In the genomic region with DNA sequence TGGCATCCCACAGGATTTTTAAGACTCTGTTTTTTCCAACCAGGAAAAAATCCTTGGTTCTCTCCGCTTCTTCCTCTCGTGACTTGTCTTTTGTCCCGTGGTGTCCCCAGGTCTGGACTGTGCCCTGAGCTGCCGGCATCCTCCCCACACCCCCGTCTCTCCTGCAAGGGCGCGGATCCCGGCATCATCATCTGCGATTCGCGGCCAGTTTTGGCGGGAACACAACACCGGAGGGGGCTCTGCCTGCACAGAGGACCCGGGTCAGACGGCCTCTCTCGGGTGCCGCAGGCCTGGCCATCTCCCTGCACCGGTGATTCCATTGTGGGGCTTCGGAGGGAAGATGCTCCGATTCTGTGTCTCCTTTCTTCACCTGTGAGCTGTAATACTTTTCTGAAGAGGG, we compare ENCODE assay signal across 1 cellular context.
TF ChIP-seq lines count a peak whose summit lies in the region.

No MANE protein-coding gene starts in this region.

TF ChIP-seq in WTC11, 78 proteins besides CTCF, POLR2A, EP300 and RAD21 (continued from another document):
- TF ChIP-seq, protein P1, sequence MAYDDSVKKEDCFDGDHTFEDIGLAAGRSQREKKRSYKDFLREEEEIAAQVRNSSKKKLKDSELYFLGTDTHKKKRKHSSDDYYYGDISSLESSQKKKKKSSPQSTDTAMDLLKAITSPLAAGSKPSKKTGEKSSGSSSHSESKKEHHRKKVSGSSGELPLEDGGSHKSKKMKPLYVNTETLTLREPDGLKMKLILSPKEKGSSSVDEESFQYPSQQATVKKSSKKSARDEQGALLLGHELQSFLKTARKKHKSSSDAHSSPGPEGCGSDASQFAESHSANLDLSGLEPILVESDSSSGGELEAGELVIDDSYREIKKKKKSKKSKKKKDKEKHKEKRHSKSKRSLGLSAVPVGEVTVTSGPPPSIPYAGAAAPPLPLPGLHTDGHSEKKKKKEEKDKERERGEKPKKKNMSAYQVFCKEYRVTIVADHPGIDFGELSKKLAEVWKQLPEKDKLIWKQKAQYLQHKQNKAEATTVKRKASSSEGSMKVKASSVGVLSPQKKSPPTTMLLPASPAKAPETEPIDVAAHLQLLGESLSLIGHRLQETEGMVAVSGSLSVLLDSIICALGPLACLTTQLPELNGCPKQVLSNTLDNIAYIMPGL (CRISPR knock-in tag; IDR thresholded peaks at IDR 0.05): no peak
- TF ChIP-seq RORB (CRISPR knock-in tag; IDR thresholded peaks at IDR 0.05): no peak
- TF ChIP-seq SOX15 (CRISPR knock-in tag; IDR thresholded peaks at IDR 0.05): no peak
- no peak for TF ChIP-seq JUN (CRISPR knock-in tag; IDR thresholded peaks at IDR 0.05)
- TF ChIP-seq, protein P2, sequence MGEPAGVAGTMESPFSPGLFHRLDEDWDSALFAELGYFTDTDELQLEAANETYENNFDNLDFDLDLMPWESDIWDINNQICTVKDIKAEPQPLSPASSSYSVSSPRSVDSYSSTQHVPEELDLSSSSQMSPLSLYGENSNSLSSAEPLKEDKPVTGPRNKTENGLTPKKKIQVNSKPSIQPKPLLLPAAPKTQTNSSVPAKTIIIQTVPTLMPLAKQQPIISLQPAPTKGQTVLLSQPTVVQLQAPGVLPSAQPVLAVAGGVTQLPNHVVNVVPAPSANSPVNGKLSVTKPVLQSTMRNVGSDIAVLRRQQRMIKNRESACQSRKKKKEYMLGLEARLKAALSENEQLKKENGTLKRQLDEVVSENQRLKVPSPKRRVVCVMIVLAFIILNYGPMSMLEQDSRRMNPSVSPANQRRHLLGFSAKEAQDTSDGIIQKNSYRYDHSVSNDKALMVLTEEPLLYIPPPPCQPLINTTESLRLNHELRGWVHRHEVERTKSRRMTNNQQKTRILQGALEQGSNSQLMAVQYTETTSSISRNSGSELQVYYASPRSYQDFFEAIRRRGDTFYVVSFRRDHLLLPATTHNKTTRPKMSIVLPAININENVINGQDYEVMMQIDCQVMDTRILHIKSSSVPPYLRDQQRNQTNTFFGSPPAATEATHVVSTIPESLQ (CRISPR knock-in tag; IDR thresholded peaks at IDR 0.05): no peak
- TF ChIP-seq, protein P3, sequence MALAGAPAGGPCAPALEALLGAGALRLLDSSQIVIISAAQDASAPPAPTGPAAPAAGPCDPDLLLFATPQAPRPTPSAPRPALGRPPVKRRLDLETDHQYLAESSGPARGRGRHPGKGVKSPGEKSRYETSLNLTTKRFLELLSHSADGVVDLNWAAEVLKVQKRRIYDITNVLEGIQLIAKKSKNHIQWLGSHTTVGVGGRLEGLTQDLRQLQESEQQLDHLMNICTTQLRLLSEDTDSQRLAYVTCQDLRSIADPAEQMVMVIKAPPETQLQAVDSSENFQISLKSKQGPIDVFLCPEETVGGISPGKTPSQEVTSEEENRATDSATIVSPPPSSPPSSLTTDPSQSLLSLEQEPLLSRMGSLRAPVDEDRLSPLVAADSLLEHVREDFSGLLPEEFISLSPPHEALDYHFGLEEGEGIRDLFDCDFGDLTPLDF (CRISPR knock-in tag; IDR thresholded peaks at IDR 0.05): no peak
TF ChIP-seq in WTC11: peak in this region for 0.
